ENCODE assay signal across 12 cellular contexts in the genomic region with DNA sequence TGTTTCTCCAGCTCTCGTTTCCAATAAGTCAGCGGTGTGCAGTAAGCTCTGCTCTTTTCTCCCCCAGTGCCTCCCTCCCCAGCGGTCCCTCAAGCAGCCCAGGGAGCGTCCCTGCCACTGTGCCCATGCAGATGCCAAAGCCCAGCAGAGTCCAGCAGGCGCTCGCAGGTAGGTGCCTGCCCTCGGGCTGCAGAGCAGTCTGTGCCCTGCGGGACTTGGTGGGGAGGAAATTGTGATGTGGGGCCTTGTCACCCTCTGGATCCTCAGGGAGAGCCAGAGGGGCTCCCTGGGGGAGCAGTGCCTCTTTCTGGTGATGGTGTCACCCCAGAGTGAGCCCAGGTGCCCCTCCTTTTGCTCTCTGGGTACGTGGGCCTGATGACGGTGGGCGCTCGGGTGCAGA. TPM values are rescaled to one million over a fixed set of nuclear protein-coding genes. Genes with fewer than 3 reads are reported as not detected.
DNase-seq lines count a peak whose midpoint lies in the region; FAIRE-seq and TF ChIP-seq lines count a peak whose summit lies in the region.
"Not testable (repeated sequence)": the region's sequence is repeated elsewhere in the genome, so short reads cannot be mapped to it uniquely, and the experiment has no call there.
"Had no signal": no experiment of that assay in that cellular context is flagged by ENCODE, and none has a peak within 500 bp of the region (broad histone marks: within the 10 kb centered on the region; RNA-seq: fewer than 3 reads in every experiment).

No MANE protein-coding gene starts in this region.

- not testable (repeated sequence) for H2AFZ ChIP-seq in Karpas-422 (ENCODE audit: low read length)

- not testable (repeated sequence) for H3K4me3 Mint-ChIP-seq in activated CD4-positive, alpha-beta T cell treated with anti-CD3 and anti-CD28 coated beads, Interleukin-2, amount 10 ng/mL, durations not matched to agents 24 days and 14 days; chondrocyte (ENCODE audit: unreplicated experiment)

- not testable (repeated sequence) for H3K9ac ChIP-seq in BLaER1 treated with 17β-estradiol and CSF1 and Interleukin-3, amounts not matched to agents 10 nM and 100 nM; Karpas-422 (ENCODE audit: low read length); kidney (ENCODE audit: low read length in 2 of 2)

- peaks cover 5 to 13% (median 8%) of the 10 kb centered on the region in 10 experiments; a peak in 15 of 20 replicates for H3K4me1 ChIP-seq in BLaER1 treated with 17β-estradiol and CSF1 and Interleukin-3, amounts not matched to agents 10 nM and 100 nM
- not testable (repeated sequence) for H3K4me1 ChIP-seq in Karpas-422 (ENCODE audit: low read length); kidney (ENCODE audit: control insufficient read depth in 1 of 2, insufficient read depth in 1 of 2, low read depth in 1 of 2, low read length in 2 of 2)

- intact Hi-C loops in activated CD4-positive, alpha-beta T cell treated with anti-CD3 and anti-CD28 coated beads, Interleukin-2, amount 10 ng/mL, durations not matched to agents 24 days and 14 days (cut with micrococcal nuclease); kidney (cut with DNase I); posterior vena cava (cut with DNase I): not testable (repeated sequence)

- DNase-seq in Karpas-422 (peak; percentile 81), chondrocyte (ENCODE audit: low spot score) (peak; percentile 87), kidney (peak; percentile 61), posterior vena cava (ENCODE audit: low spot score) (peak; percentile 41)
- DNase-seq in activated CD4-positive, alpha-beta T cell treated with anti-CD3 and anti-CD28 coated beads, Interleukin-2, amount 10 ng/mL, durations not matched to agents 24 days and 14 days = peak; percentile 54

- not testable (repeated sequence) for H3K27ac ChIP-seq in BLaER1 treated with 17β-estradiol and CSF1 and Interleukin-3, amounts not matched to agents 10 nM and 100 nM; kidney (ENCODE audit: low read depth in 2 of 2, low read length in 2 of 2)
- H3K27ac ChIP-seq in Karpas-422 (ENCODE audit: low read length) = peak overlapping the region; percentile 72

- H3K9me3 Mint-ChIP-seq in activated CD4-positive, alpha-beta T cell treated with anti-CD3 and anti-CD28 coated beads, Interleukin-2, amount 10 ng/mL, durations not matched to agents 24 days and 14 days; chondrocyte (ENCODE audit: low read depth): not testable (repeated sequence)

- H4K20me1 ChIP-seq in BLaER1 treated with 17β-estradiol and CSF1 and Interleukin-3, amounts not matched to agents 10 nM and 100 nM; Karpas-422 (ENCODE audit: insufficient read depth, low read depth, low read length): not testable (repeated sequence)

- not testable (repeated sequence) for H3K9me3 ChIP-seq in BLaER1 treated with 17β-estradiol and CSF1 and Interleukin-3, amounts not matched to agents 10 nM and 100 nM (replicated peaks in 1 of 11); Karpas-422 (ENCODE audit: low read length); kidney (ENCODE audit: control insufficient read depth in 1 of 2, low read length in 2 of 2)

- H3K27me3 ChIP-seq in BLaER1 treated with 17β-estradiol and CSF1 and Interleukin-3, amounts not matched to agents 10 nM and 100 nM; Karpas-422 (ENCODE audit: low read length): not testable (repeated sequence)

- H3K36me3 Mint-ChIP-seq in activated CD4-positive, alpha-beta T cell treated with anti-CD3 and anti-CD28 coated beads, Interleukin-2, amount 10 ng/mL, durations not matched to agents 24 days and 14 days (ENCODE audit: low read depth); chondrocyte (ENCODE audit: low read depth): not testable (repeated sequence)

- peak overlapping the region in 6 of 11 experiments; percentile 30 to 47 (median 38); a peak in 9 of 22 replicates for H3K4me2 ChIP-seq in BLaER1 treated with 17β-estradiol and CSF1 and Interleukin-3, amounts not matched to agents 10 nM and 100 nM
- peak overlapping the region; percentile 26 for H3K4me2 ChIP-seq in Karpas-422 (ENCODE audit: low read depth, low read length, poor library complexity, severe bottlenecking)

- H3K9me2 ChIP-seq in Karpas-422 (replicated peaks; ENCODE audit: insufficient read depth, low read length) = not testable (repeated sequence)

- not testable (repeated sequence) for H3K4me1 Mint-ChIP-seq in activated CD4-positive, alpha-beta T cell treated with anti-CD3 and anti-CD28 coated beads, Interleukin-2, amount 10 ng/mL, durations not matched to agents 24 days and 14 days; chondrocyte (ENCODE audit: low read depth)

- H3K36me3 ChIP-seq in BLaER1 treated with 17β-estradiol and CSF1 and Interleukin-3, amounts not matched to agents 10 nM and 100 nM; Karpas-422 (ENCODE audit: insufficient read depth, low read length); kidney (ENCODE audit: control insufficient read depth in 1 of 2, insufficient read depth in 2 of 2, low read length in 2 of 2): not testable (repeated sequence)

- not testable (repeated sequence) for TF ChIP-seq CTCF in chondrocyte (IDR thresholded peaks at IDR 0.05); kidney (IDR thresholded peaks at IDR 0.05; ENCODE audit: borderline replicate concordance, extremely low read depth, insufficient read depth)

- not testable (repeated sequence) for FAIRE-seq in kidney (lab: Jason Lieb, UNC)

- not testable (repeated sequence) for H3K4me3 ChIP-seq in BLaER1 treated with 17β-estradiol and CSF1 and Interleukin-3, amounts not matched to agents 10 nM and 100 nM; Karpas-422 (ENCODE audit: low read length); kidney (ENCODE audit: low read length in 2 of 2)

- not testable (repeated sequence) for H3K79me2 ChIP-seq in Karpas-422 (ENCODE audit: low read length)

- H3K27ac Mint-ChIP-seq in activated CD4-positive, alpha-beta T cell treated with anti-CD3 and anti-CD28 coated beads, Interleukin-2, amount 10 ng/mL, durations not matched to agents 24 days and 14 days; chondrocyte (ENCODE audit: unreplicated experiment): not testable (repeated sequence)

- H3K27me3 Mint-ChIP-seq in activated CD4-positive, alpha-beta T cell treated with anti-CD3 and anti-CD28 coated beads, Interleukin-2, amount 10 ng/mL, durations not matched to agents 24 days and 14 days; chondrocyte (ENCODE audit: low read depth): not testable (repeated sequence)

RNA-seq across cellular contexts. Expression of a gene that starts 42.0 kb away (rescaled TPM):
- not detected in 2 replicates for total RNA-seq in Karpas-422 (2014; rRNA removed; shearing (Covaris generic); ENCODE audit: low replicate concordance)
- total RNA-seq in activated CD4-positive, alpha-beta T cell treated with anti-CD3 and anti-CD28 coated beads, Interleukin-2, amount 10 ng/mL, durations not matched to agents 24 days and 14 days = not detected in 2 replicates
- total RNA-seq in chondrocyte (not detected in 3 replicates), kidney (not detected), posterior vena cava (not detected)
- not detected for polyA plus RNA-seq in kidney (ENCODE audit: insufficient read depth, low read depth, low replicate concordance)
- total RNA-seq: A673; CD4-positive, alpha-beta memory T cell; CD4-positive, CD25-positive, alpha-beta regulatory T cell; CD8-positive, alpha-beta memory T cell had no signal
- polyA plus RNA-seq: AG04450; CD14-positive monocyte; CD4-positive, alpha-beta memory T cell; CD4-positive, CD25-positive, alpha-beta regulatory T cell; CD8-positive, alpha-beta memory T cell had no signal
